25 cellular contexts compared by ENCODE assay signal in the genomic region with DNA sequence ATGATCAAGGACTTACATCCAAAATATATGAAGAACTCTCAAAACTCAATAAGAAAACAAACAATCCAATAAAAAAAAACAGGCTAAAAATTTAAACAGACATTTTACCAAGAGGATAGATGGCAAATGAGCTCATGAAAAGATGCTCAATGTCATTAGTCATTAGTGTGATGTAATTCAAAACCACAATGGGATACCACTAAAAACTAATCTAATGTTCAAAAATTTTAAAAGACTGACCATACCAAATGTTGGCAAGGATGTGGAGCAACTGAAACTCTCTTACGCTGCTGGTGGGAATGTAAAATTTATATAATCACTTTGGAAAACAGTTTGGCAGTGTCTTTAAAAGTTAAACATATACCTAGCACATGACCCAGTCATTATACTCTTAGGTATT. TPM values are rescaled to one million over a fixed set of nuclear protein-coding genes. Genes with fewer than 3 reads are reported as not detected.
"Had no signal": no experiment of that assay in that cellular context is flagged by ENCODE, and none has a peak within 500 bp of the region (broad histone marks: within the 10 kb centered on the region; RNA-seq: fewer than 3 reads in every experiment).

No MANE protein-coding gene starts in this region.

- H3K27ac Mint-ChIP-seq: activated naive CD8-positive, alpha-beta T cell; activated T-cell treated with anti-CD3 and anti-CD28 coated beads, Interleukin-2, amount 50 U/mL, for 72 hours; brain; natural killer cell; neural progenitor cell; T-helper 2 cell treated with Interferon-gamma antibody and Interleukin-4, amounts not matched to agents 5 μg/mL and 100 μg/mL, for 36 hours had no signal

- H3K36me3 Mint-ChIP-seq: activated naive CD8-positive, alpha-beta T cell; natural killer cell; neural progenitor cell had no signal

- H3K4me1 Mint-ChIP-seq: brain, natural killer cell, neural progenitor cell had no signal

- H3K9me3 Mint-ChIP-seq: neural progenitor cell; T-helper 2 cell treated with Interferon-gamma antibody and Interleukin-4, amounts not matched to agents 5 μg/mL and 100 μg/mL, for 36 hours had no signal

- ATAC-seq: activated T-cell treated with anti-CD3 and anti-CD28 coated beads, Interleukin-2, amount 50 U/mL, for 72 hours; left lung; lower lobe of right lung; natural killer cell; psoas muscle; stimulated activated naive CD8-positive, alpha-beta T cell treated with anti-CD3 and anti-CD28 coated beads, Interleukin-15, Interleukin-2, amounts not matched to agents 100 U/mL and 50 U/mL, for 24 hours had no signal

- DNase-seq: activated CD4-positive, alpha-beta T cell treated with anti-CD3 and anti-CD28 coated beads for 4 hours; activated CD4-positive, alpha-beta T cell treated with anti-CD3 and anti-CD28 coated beads, Interleukin-2, amount 50 U/mL, for 4 hours; activated naive CD4-positive, alpha-beta T cell; activated T-cell treated with anti-CD3 and anti-CD28 coated beads for 4 hours; activated T-cell treated with anti-CD3 and anti-CD28 coated beads, Interleukin-2, amount 50 U/mL, for 72 hours; aorta; dorsolateral prefrontal cortex; effector memory CD4-positive, alpha-beta T cell; head of caudate nucleus; hippocampal formation; left lung; lower lobe of right lung; mesenchymal stem cell; natural killer cell; occipital lobe; psoas muscle; spleen; stimulated activated CD4-positive, alpha-beta T cell treated with anti-CD3 and anti-CD28 coated beads, Interleukin-4, amount 100 ng/mL, for 1 hour; stimulated activated naive CD8-positive, alpha-beta T cell treated with anti-CD3 and anti-CD28 coated beads, Interleukin-15, Interleukin-2, amounts not matched to agents 100 U/mL and 50 U/mL, for 24 hours; testis; transverse colon had no signal

- H3K4me3 Mint-ChIP-seq: activated naive CD8-positive, alpha-beta T cell; activated T-cell treated with anti-CD3 and anti-CD28 coated beads, Interleukin-2, amount 50 U/mL, for 72 hours; brain; natural killer cell; neural progenitor cell; T-helper 2 cell treated with Interferon-gamma antibody and Interleukin-4, amounts not matched to agents 5 μg/mL and 100 μg/mL, for 36 hours had no signal

- H3K27me3 Mint-ChIP-seq: activated naive CD8-positive, alpha-beta T cell; brain had no signal

RNA-seq across cellular contexts. Expression of gene RPS6KA6, which starts 43.7 kb away (rescaled TPM):
- total RNA-seq: natural killer cell had no signal
